In genomic region chr1:91402023-91402422, GRCh38 we compare ENCODE assay signal across 8 cellular contexts. TPM values are rescaled to one million over a fixed set of nuclear protein-coding genes. Genes with fewer than 3 reads are reported as not detected.
DNase-seq lines count a peak whose midpoint lies in the region; ATAC-seq, FAIRE-seq and TF ChIP-seq lines count a peak whose summit lies in the region.

No MANE protein-coding gene starts in this region.

- in situ Hi-C loops in SK-MEL-5 (cut with HindIII; ENCODE audit: low pct_unique_long_range_greater_than_20kb, low sequenced_read_pairs) = no loop called here

- H3K27ac ChIP-seq in coronary artery = no peak overlapping the region

- DNase-seq in COLO829 (ENCODE audit: low spot score) (peak; percentile 19), HuH-7.5 (ENCODE audit: low spot score) (peak; percentile 19), SK-MEL-5 (ENCODE audit: low read depth, low spot score) (peak; percentile 70), iris pigment epithelial cell (ENCODE audit: low read depth) (peak; percentile 24), coronary artery (ENCODE audit: low spot score) (no peak), H54 (ENCODE audit: insufficient read length, low spot score) (no peak)

- ATAC-seq in GM18498 (IDR thresholded peaks at IDR 0.05; ENCODE audit: unreplicated experiment) (no peak), HG03442 (IDR thresholded peaks at IDR 0.05; ENCODE audit: unreplicated experiment) (no peak)

- no peak for FAIRE-seq in H54 (lab: Jason Lieb, UNC)

- TF ChIP-seq CTCF in coronary artery (IDR thresholded peaks at IDR 0.05) = no peak

- TF ChIP-seq POLR2A in H54 (IDR thresholded peaks at IDR 0.05; ENCODE audit: low read depth, low read length) = no peak

- H3K4me3 ChIP-seq in coronary artery = no peak overlapping the region

RNA-seq across cellular contexts. Expression of gene HFM1, which starts 2.6 kb away (rescaled TPM):
- total RNA-seq in SK-MEL-5 (2014; rRNA removed; shearing (Covaris generic)) = 2.9 and 6.8 TPM in 2 replicates
- 0.54 TPM in 2 replicates for polyA plus RNA-seq in SK-MEL-5 (2015; cell fraction: cytosol; rRNA removed)
- 15.2 and 20.4 TPM in 2 replicates for polyA plus RNA-seq in SK-MEL-5 (2015; cell fraction: nucleus; rRNA removed)

Comparison
In these comparisons a context has a peak if more than half of its experiments do, and no peak if none do; other contexts are left out.
1. DNase-seq: peak in COLO829 (single experiment), HuH-7.5 (single experiment), SK-MEL-5 (single experiment) and iris pigment epithelial cell (single experiment); none in coronary artery (single experiment) and H54 (single experiment).